ENCODE assay signal across 8 cellular contexts in genomic region chr9:757246-757881, GRCh38.
A peak's percentile ranks its signal among the peaks of the same experiment; 100 is the strongest.
DNase-seq lines count a peak whose midpoint lies in the region; ATAC-seq and TF ChIP-seq lines count a peak whose summit lies in the region.

No MANE protein-coding gene starts in this region.

- H3K36me3 ChIP-seq in lower lobe of right lung = no peaks in the 10 kb centered on the region

- intact Hi-C loops in lower lobe of right lung (cut with DNase I) = no loop called here

- no peaks in the 10 kb centered on the region for H3K9me3 ChIP-seq in lower lobe of right lung

- peaks cover 19% of the 10 kb centered on the region for H3K4me1 ChIP-seq in lower lobe of right lung

- no peak overlapping the region for H3K4me3 Mint-ChIP-seq in activated CD8-positive, alpha-beta memory T cell treated with anti-CD3 and anti-CD28 coated beads, Interleukin-2, amount 10 ng/mL, durations not matched to agents 7 days and 5 days

- no peaks in the 10 kb centered on the region for H3K36me3 Mint-ChIP-seq in activated CD8-positive, alpha-beta memory T cell treated with anti-CD3 and anti-CD28 coated beads, Interleukin-2, amount 10 ng/mL, durations not matched to agents 7 days and 5 days

- H3K27ac ChIP-seq in lower lobe of right lung = no peak overlapping the region

- peak; percentile 84 for TF ChIP-seq CTCF in choroid plexus epithelial cell (conservative IDR thresholded peaks at IDR 0.05; ENCODE audit: low read depth, low read length)
- TF ChIP-seq CTCF in lower lobe of right lung (IDR thresholded peaks at IDR 0.05) = peak; percentile 58

- peaks cover 8% of the 10 kb centered on the region for H3K27me3 Mint-ChIP-seq in activated CD8-positive, alpha-beta memory T cell treated with anti-CD3 and anti-CD28 coated beads, Interleukin-2, amount 10 ng/mL, durations not matched to agents 7 days and 5 days

- H3K27me3 ChIP-seq in lower lobe of right lung (ENCODE audit: low read depth) = no peaks in the 10 kb centered on the region

- H3K27ac Mint-ChIP-seq in activated CD8-positive, alpha-beta memory T cell treated with anti-CD3 and anti-CD28 coated beads, Interleukin-2, amount 10 ng/mL, durations not matched to agents 7 days and 5 days = no peak overlapping the region

- H3K4me3 ChIP-seq in choroid plexus epithelial cell (ENCODE audit: low read depth, low read length) (no peak overlapping the region), lower lobe of right lung (no peak overlapping the region)

- H3K4me1 Mint-ChIP-seq in activated CD8-positive, alpha-beta memory T cell treated with anti-CD3 and anti-CD28 coated beads, Interleukin-2, amount 10 ng/mL, durations not matched to agents 7 days and 5 days = peaks cover 78% of the 10 kb centered on the region

- peak; percentile 59 for DNase-seq in activated CD8-positive, alpha-beta memory T cell treated with anti-CD3 and anti-CD28 coated beads, Interleukin-2, amount 10 ng/mL, durations not matched to agents 7 days and 5 days
- no peak for DNase-seq in activated CD8-positive, alpha-beta memory T cell treated with anti-CD3 and anti-CD28 coated beads, Interleukin-2, amount 50 U/mL, for 48 hours
- DNase-seq in NCI-H82 (lab: John Stamatoyannopoulos, UW) = peak; percentile 83
- DNase-seq in choroid plexus epithelial cell (ENCODE audit: low read depth) = peak; percentile 85
- no peak for DNase-seq in lower lobe of right lung
- no peak for DNase-seq in DMS79 treated with DMSO at 0.1 percent for 48 hours (lab: John Stamatoyannopoulos, UW)

- peak; percentile 66 for ATAC-seq in activated CD8-positive, alpha-beta memory T cell treated with anti-CD3 and anti-CD28 coated beads, Interleukin-2, amount 10 ng/mL, durations not matched to agents 7 days and 5 days
- peak; percentile 72 to 82 for ATAC-seq in lower lobe of right lung
- ATAC-seq in GM19455 (IDR thresholded peaks at IDR 0.05; ENCODE audit: unreplicated experiment) = no peak
- no peak for ATAC-seq in HG03045 (IDR thresholded peaks at IDR 0.05; ENCODE audit: unreplicated experiment)

- CTCF ChIA-PET in activated CD8-positive, alpha-beta memory T cell treated with anti-CD3 and anti-CD28 coated beads, Interleukin-2, amount 10 ng/mL, durations not matched to agents 7 days and 5 days (lab: Charles Lee) = interaction anchor here (1.0 to 12.1 kb wide), 6 partner anchors 18 to 146 kb away, joined by 3 to 108 read pairs (median 4); no protein-coding TSS in a partner anchor

- no peaks in the 10 kb centered on the region for H3K9me3 Mint-ChIP-seq in activated CD8-positive, alpha-beta memory T cell treated with anti-CD3 and anti-CD28 coated beads, Interleukin-2, amount 10 ng/mL, durations not matched to agents 7 days and 5 days (ENCODE audit: low read depth)

Comparison
In these comparisons a context has a peak if more than half of its experiments do, and no peak if none do; other contexts are left out.
1. DNase-seq: peak in activated CD8-positive, alpha-beta memory T cell treated with anti-CD3 and anti-CD28 coated beads, Interleukin-2, amount 10 ng/mL, durations not matched to agents 7 days and 5 days (single experiment), NCI-H82 (single experiment) and choroid plexus epithelial cell (single experiment); none in activated CD8-positive, alpha-beta memory T cell treated with anti-CD3 and anti-CD28 coated beads, Interleukin-2, amount 50 U/mL, for 48 hours (single experiment), lower lobe of right lung (single experiment) and DMS79 treated with DMSO at 0.1 percent for 48 hours (single experiment).
2. ATAC-seq: peak in activated CD8-positive, alpha-beta memory T cell treated with anti-CD3 and anti-CD28 coated beads, Interleukin-2, amount 10 ng/mL, durations not matched to agents 7 days and 5 days (single experiment) and lower lobe of right lung (2 of 2); none in GM19455 (single experiment) and HG03045 (single experiment).